9 cellular contexts compared by ENCODE assay signal in the genomic region with DNA sequence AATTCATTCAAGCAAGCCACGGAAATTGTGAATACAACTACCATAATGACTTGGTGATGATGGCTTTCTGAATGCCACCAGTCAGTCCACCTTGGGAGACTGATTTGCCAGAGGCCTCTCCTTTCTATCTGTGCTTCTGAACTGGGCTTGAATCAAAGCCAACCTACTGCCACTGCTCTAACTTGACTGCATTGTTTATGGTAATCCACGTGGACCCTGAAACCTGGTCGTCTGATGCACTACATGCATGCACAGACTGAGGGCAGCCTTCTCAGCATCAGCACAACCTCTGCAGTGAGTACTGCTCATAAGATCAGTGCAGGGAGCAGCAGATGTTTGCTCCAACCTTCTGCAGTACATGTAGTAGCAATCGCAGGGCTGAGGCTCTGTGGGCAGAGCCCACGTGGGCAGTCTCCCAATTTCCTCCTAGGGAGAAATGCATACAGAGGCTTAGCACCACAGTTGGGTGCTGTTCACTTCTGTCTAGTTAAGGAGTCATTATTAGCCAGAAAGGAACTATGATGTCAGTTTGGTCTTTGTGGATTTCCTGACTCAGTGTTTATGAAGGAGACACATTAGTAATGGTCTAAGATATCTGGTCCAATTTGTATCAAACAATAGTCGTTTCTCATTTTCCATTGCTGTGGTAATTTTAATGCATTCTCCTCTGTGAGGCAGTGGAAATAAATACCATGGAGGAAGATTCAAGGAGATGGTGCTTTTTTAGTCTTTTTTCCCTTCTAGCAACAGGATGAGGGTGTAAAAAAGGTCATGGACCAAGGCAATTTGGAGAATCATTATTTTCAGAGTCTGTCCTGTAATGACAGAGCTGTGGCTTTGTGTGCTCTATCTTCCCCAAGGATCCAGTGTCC.
DNase-seq lines count a peak whose midpoint lies in the region; ATAC-seq, FAIRE-seq and TF ChIP-seq lines count a peak whose summit lies in the region.
"Had no signal": no experiment of that assay in that cellular context is flagged by ENCODE, and none has a peak within 500 bp of the region (broad histone marks: within the 10 kb centered on the region; RNA-seq: fewer than 3 reads in every experiment).

No MANE protein-coding gene starts in this region.

- FAIRE-seq in D721Med (lab: Jason Lieb, UNC), result no peak

- peaks cover 16% of the 10 kb centered on the region for H3K9me3 Mint-ChIP-seq in activated T-helper 2 cell treated with anti-CD3 and anti-CD28 coated beads, Interferon-gamma antibody, Interleukin-2, Interleukin-4, amounts not matched to agents 10 μg/mL and 5 μg/mL and 100 μg/mL, durations not matched to agents 14 hours and 24 hours and 36 hours

- no peak overlapping the region for H2BK12ac ChIP-seq in neuronal stem cell (ENCODE audit: low read length)

- H3K23ac ChIP-seq in neuronal stem cell (ENCODE audit: low read depth, low read length, poor library complexity), result no peak overlapping the region

- H3K36me3 Mint-ChIP-seq in activated T-helper 2 cell treated with anti-CD3 and anti-CD28 coated beads, Interferon-gamma antibody, Interleukin-2, Interleukin-4, amounts not matched to agents 10 μg/mL and 5 μg/mL and 100 μg/mL, durations not matched to agents 14 hours and 24 hours and 36 hours (ENCODE audit: low read depth), result peaks cover 14% of the 10 kb centered on the region

- H2BK15ac ChIP-seq in neuronal stem cell (ENCODE audit: low read length), result no peak overlapping the region

- TF ChIP-seq CTCF in GM12874 (IDR thresholded peaks at IDR 0.05; ENCODE audit: insufficient read depth, low read depth, low read length), result peak; percentile 44
- TF ChIP-seq CTCF in D721Med (IDR thresholded peaks at IDR 0.05; ENCODE audit: insufficient read depth, missing control alignments), result no peak

- H3K4me2 ChIP-seq in neuronal stem cell (ENCODE audit: insufficient read depth, low read length, poor library complexity, severe bottlenecking), result no peak overlapping the region

- no peak overlapping the region for H3K4ac ChIP-seq in neuronal stem cell (ENCODE audit: low read length)

- no peak overlapping the region for H2BK5ac ChIP-seq in neuronal stem cell (ENCODE audit: low read length)

- H3K4me3 ChIP-seq in neuronal stem cell (ENCODE audit: low read length in 2 of 2), result no peak overlapping the region

- peaks cover 0 to 6% (median 0%) of the 10 kb centered on the region in 3 experiments for H3K27me3 ChIP-seq in neuronal stem cell (ENCODE audit: control insufficient read depth in 3 of 3, insufficient read depth in 3 of 3, low read depth in 1 of 3, low read length in 3 of 3)

- no peak overlapping the region for H2AFZ ChIP-seq in neuronal stem cell (ENCODE audit: low read length)

- H2AK5ac ChIP-seq in neuronal stem cell (ENCODE audit: low read depth, low read length), result no peak overlapping the region

- H3K14ac ChIP-seq in neuronal stem cell (ENCODE audit: low read length), result no peak overlapping the region

- H2BK120ac ChIP-seq in neuronal stem cell (ENCODE audit: low read depth, low read length), result no peak overlapping the region

- no peak overlapping the region for H4K91ac ChIP-seq in neuronal stem cell (ENCODE audit: low read depth, low read length, poor library complexity)

- H3K4me3 Mint-ChIP-seq in activated T-helper 2 cell treated with anti-CD3 and anti-CD28 coated beads, Interferon-gamma antibody, Interleukin-2, Interleukin-4, amounts not matched to agents 10 μg/mL and 5 μg/mL and 100 μg/mL, durations not matched to agents 14 hours and 24 hours and 36 hours (ENCODE audit: low read depth), result peak overlapping the region; percentile 77

- WGBS in neuronal stem cell (ENCODE audit: extremely low coverage in 2 of 2, insufficient read length in 2 of 2, insufficient replicate concordance in 1 of 2), 2 donors, result no CpG with 5 or more reads among the region's 6 CpGs

- no peak overlapping the region for H4K8ac ChIP-seq in neuronal stem cell (ENCODE audit: low read depth, low read length)

- peak overlapping the region; percentile 100 for H3K27ac Mint-ChIP-seq in activated T-helper 2 cell treated with anti-CD3 and anti-CD28 coated beads, Interferon-gamma antibody, Interleukin-2, Interleukin-4, amounts not matched to agents 10 μg/mL and 5 μg/mL and 100 μg/mL, durations not matched to agents 14 hours and 24 hours and 36 hours

- intact Hi-C loops in activated T-helper 2 cell treated with anti-CD3 and anti-CD28 coated beads, Interferon-gamma antibody, Interleukin-2, Interleukin-4, amounts not matched to agents 10 μg/mL and 5 μg/mL and 100 μg/mL, durations not matched to agents 14 hours and 24 hours and 36 hours (cut with micrococcal nuclease), result loop anchor here (1.0 kb wide), 8 partner anchors 15 to 223 kb away; no protein-coding TSS in a partner anchor

- H3K18ac ChIP-seq in neuronal stem cell (ENCODE audit: low read length), result no peak overlapping the region

- H3K36me3 ChIP-seq in neuronal stem cell (replicated peaks in 1 of 2; ENCODE audit: control insufficient read depth in 2 of 2, insufficient read depth in 2 of 2, low read length in 2 of 2), result no peaks in the 10 kb centered on the region

- DNase-seq in LHCN-M2 (ENCODE audit: low read depth), result peak; percentile 67
- DNase-seq in activated T-helper 2 cell treated with anti-CD3 and anti-CD28 coated beads, Interferon-gamma antibody, Interleukin-2, Interleukin-4, amounts not matched to agents 10 μg/mL and 5 μg/mL and 100 μg/mL, durations not matched to agents 14 hours and 24 hours and 36 hours (ENCODE audit: low spot score), result no peak
- peak; percentile 35 for DNase-seq in medulla oblongata (ENCODE audit: extremely low spot score)
- no peak for DNase-seq in D721Med (ENCODE audit: insufficient read length, low spot score)
- no peak for DNase-seq in neuronal stem cell (ENCODE audit: low spot score)
- no peak for DNase-seq in globus pallidus (ENCODE audit: low spot score)

- no peak overlapping the region for H3K27ac ChIP-seq in neuronal stem cell (replicated peaks; ENCODE audit: low read length)

- H3K9ac ChIP-seq in neuronal stem cell (ENCODE audit: low read depth, low read length, poor library complexity), result no peak overlapping the region

- ATAC-seq in GM21526 (IDR thresholded peaks at IDR 0.05; ENCODE audit: low FRiP score, unreplicated experiment), result peak; percentile 66
- ATAC-seq: Panc1 had no signal

- no peaks in the 10 kb centered on the region for H3K27me3 Mint-ChIP-seq in activated T-helper 2 cell treated with anti-CD3 and anti-CD28 coated beads, Interferon-gamma antibody, Interleukin-2, Interleukin-4, amounts not matched to agents 10 μg/mL and 5 μg/mL and 100 μg/mL, durations not matched to agents 14 hours and 24 hours and 36 hours (ENCODE audit: low read depth)

- no peaks in the 10 kb centered on the region for H3K9me3 ChIP-seq in neuronal stem cell (replicated peaks in 1 of 2; ENCODE audit: control insufficient read depth in 2 of 2, insufficient read depth in 1 of 2, low read depth in 1 of 2, low read length in 2 of 2)

- no peaks in the 10 kb centered on the region for H3K4me1 ChIP-seq in neuronal stem cell (ENCODE audit: control insufficient read depth in 2 of 2, insufficient read depth in 1 of 2, low read depth in 1 of 2, low read length in 2 of 2)

- H3K4me1 Mint-ChIP-seq in activated T-helper 2 cell treated with anti-CD3 and anti-CD28 coated beads, Interferon-gamma antibody, Interleukin-2, Interleukin-4, amounts not matched to agents 10 μg/mL and 5 μg/mL and 100 μg/mL, durations not matched to agents 14 hours and 24 hours and 36 hours (ENCODE audit: low read depth), result peaks cover 63% of the 10 kb centered on the region

- H3K79me1 ChIP-seq in neuronal stem cell (ENCODE audit: low read depth, low read length), result no peaks in the 10 kb centered on the region

Comparison
In these comparisons a context has a peak if more than half of its experiments do, and no peak if none do; other contexts are left out.
1. DNase-seq: peak in LHCN-M2 (single experiment) and medulla oblongata (single experiment); none in activated T-helper 2 cell treated with anti-CD3 and anti-CD28 coated beads, Interferon-gamma antibody, Interleukin-2, Interleukin-4, amounts not matched to agents 10 μg/mL and 5 μg/mL and 100 μg/mL, durations not matched to agents 14 hours and 24 hours and 36 hours (single experiment), D721Med (single experiment), neuronal stem cell (single experiment) and globus pallidus (single experiment).